Comparison of ENCODE assay signal across 8 cellular contexts in genomic region chr1:176205322-176205914, GRCh38. TPM values are rescaled to one million over a fixed set of nuclear protein-coding genes. Genes with fewer than 3 reads are reported as not detected.
DNase-seq lines count a peak whose midpoint lies in the region; ATAC-seq, FAIRE-seq and TF ChIP-seq lines count a peak whose summit lies in the region.

No MANE protein-coding gene starts in this region.

- H3K4me1 Mint-ChIP-seq in activated T-helper 17 cell treated with anti-CD3 and anti-CD28 coated beads, Interleukin-2, amount 50 U/mL, for 72 hours, result peaks cover 26% of the 10 kb centered on the region

- H3K36me3 ChIP-seq in keratinocyte (ENCODE audit: control insufficient read depth in 2 of 2, extremely low read depth in 1 of 2, insufficient read depth in 2 of 2, low read length in 2 of 2), result no peaks in the 10 kb centered on the region
- H3K36me3 ChIP-seq in thyroid gland, result no peaks in the 10 kb centered on the region

- no peak overlapping the region for H2AFZ ChIP-seq in keratinocyte (ENCODE audit: control insufficient read depth, low read length)

- H3K9me3 Mint-ChIP-seq in activated T-helper 17 cell treated with anti-CD3 and anti-CD28 coated beads, Interleukin-2, amount 50 U/mL, for 72 hours, result no peaks in the 10 kb centered on the region

- 36 to 42% methylated on average over 5 of the region's 5 CpGs for WGBS in thyroid gland, 2 donors

- intact Hi-C loops in thyroid gland (cut with DNase I), result no loop called here
- intact Hi-C loops in posterior cingulate gyrus (cut with DNase I), result no loop called here

- H4K20me1 ChIP-seq in keratinocyte (ENCODE audit: control insufficient read depth, extremely low read depth, insufficient read depth, low read length), result peaks cover 4% of the 10 kb centered on the region

- TF ChIP-seq POLR2A in thyroid gland (IDR thresholded peaks at IDR 0.05), result no peak

- H3K9me3 ChIP-seq in keratinocyte (ENCODE audit: control insufficient read depth, low read depth, low read length) (no peaks in the 10 kb centered on the region), thyroid gland (no peaks in the 10 kb centered on the region)

- H3K36me3 Mint-ChIP-seq in activated T-helper 17 cell treated with anti-CD3 and anti-CD28 coated beads, Interleukin-2, amount 50 U/mL, for 72 hours (ENCODE audit: low read depth), result peaks cover 34% of the 10 kb centered on the region

- no peaks in the 10 kb centered on the region for H3K9me1 ChIP-seq in keratinocyte (ENCODE audit: control insufficient read depth, extremely low read depth, insufficient read depth, low read length)

- H3K4me3 ChIP-seq in HFF-Myc (replicated peaks; ENCODE audit: low read depth, low read length), result peak overlapping the region; percentile 61
- H3K4me3 ChIP-seq in keratinocyte (ENCODE audit: control insufficient read depth in 2 of 3, extremely low read depth in 1 of 3, insufficient read depth in 2 of 3, low read depth in 1 of 3, low read length in 3 of 3), result peak overlapping the region; percentile 73 to 92 (median 81)
- H3K4me3 ChIP-seq in thyroid gland (replicated peaks in 1 of 3), result peak overlapping the region in 2 of 3 donors; percentile 68 to 86

- TF ChIP-seq CTCF in HFF-Myc (IDR thresholded peaks at IDR 0.05; ENCODE audit: low read depth, low read length, missing control alignments), result no peak
- TF ChIP-seq CTCF in keratinocyte (optimal IDR thresholded peaks at IDR 0.05 in 1 of 3, IDR thresholded peaks at IDR 0.05 in 1 of 3, conservative IDR thresholded peaks at IDR 0.05 in 1 of 3; ENCODE audit: extremely low read depth in 1 of 3, insufficient read depth in 2 of 3, low read length in 3 of 3), result no peak
- TF ChIP-seq CTCF in thyroid gland (IDR thresholded peaks at IDR 0.05), result no peak

- peaks cover 68% of the 10 kb centered on the region for H3K79me2 ChIP-seq in keratinocyte (ENCODE audit: control insufficient read depth, insufficient read depth, low read length)

- dilution Hi-C loops in keratinocyte (cut with MboI; ENCODE audit: extremely low pct_ligation_motif_present, low sequenced_read_pairs), result no loop called here

- ATAC-seq in activated T-helper 17 cell treated with anti-CD3 and anti-CD28 coated beads, Interleukin-2, amount 50 U/mL, for 72 hours (replicated peaks), result peak; percentile 45
- no peak for ATAC-seq in GM21367 (IDR thresholded peaks at IDR 0.05; ENCODE audit: unreplicated experiment)

- peak overlapping the region; percentile 68 for H3K27ac Mint-ChIP-seq in activated T-helper 17 cell treated with anti-CD3 and anti-CD28 coated beads, Interleukin-2, amount 50 U/mL, for 72 hours

- H3K4me1 ChIP-seq in keratinocyte (ENCODE audit: control insufficient read depth, extremely low read depth, insufficient read depth, low read length) (peaks cover 17% of the 10 kb centered on the region), thyroid gland (peaks cover 30 to 31% of the 10 kb centered on the region in 2 donors)

- H3K27ac ChIP-seq in keratinocyte (ENCODE audit: control insufficient read depth, insufficient read depth, low read length), result peak overlapping the region; percentile 83
- H3K27ac ChIP-seq in thyroid gland, result peak overlapping the region in 1 of 3 donors; percentile 90

- peak overlapping the region; percentile 79 for H3K4me2 ChIP-seq in keratinocyte (ENCODE audit: control insufficient read depth, extremely low read depth, insufficient read depth, low read depth, low read length)

- no peaks in the 10 kb centered on the region for H3K27me3 Mint-ChIP-seq in activated T-helper 17 cell treated with anti-CD3 and anti-CD28 coated beads, Interleukin-2, amount 50 U/mL, for 72 hours

- H3K27me3 ChIP-seq in keratinocyte (ENCODE audit: control insufficient read depth, extremely low read depth, insufficient read depth, low read length), result no peaks in the 10 kb centered on the region
- no peaks in the 10 kb centered on the region for H3K27me3 ChIP-seq in thyroid gland

- peak overlapping the region; percentile 76 for H3K4me3 Mint-ChIP-seq in activated T-helper 17 cell treated with anti-CD3 and anti-CD28 coated beads, Interleukin-2, amount 50 U/mL, for 72 hours

- no peak for FAIRE-seq in keratinocyte (lab: Jason Lieb, UNC)

- DNase-seq in AG08396 (ENCODE audit: low spot score), result peak; percentile 22
- no peak for DNase-seq in HFF-Myc (ENCODE audit: extremely low read depth, low read depth)
- no peak for DNase-seq in keratinocyte (ENCODE audit: low read depth, low spot score)
- DNase-seq in thyroid gland, result no peak
- no peak for DNase-seq in posterior cingulate gyrus
- no peak for DNase-seq in NCI-H510A treated with DMSO at 0.1 percent for 48 hours (lab: John Stamatoyannopoulos, UW)

- peak overlapping the region; percentile 87 for H3K9ac ChIP-seq in keratinocyte (ENCODE audit: control insufficient read depth, extremely low read depth, insufficient read depth, low read length)

RNA-seq across cellular contexts. Expression of gene COP1, which starts 1.7 kb away (rescaled TPM):
- total RNA-seq in activated T-helper 17 cell treated with anti-CD3 and anti-CD28 coated beads, Interleukin-2, amount 50 U/mL, for 72 hours, result 10 to 100 TPM; 42.0 to 43.8 TPM
- polyA plus RNA-seq in keratinocyte, result 26.0 to 38.9 TPM (median 29.9 TPM) in 3 replicates
- polyA plus RNA-seq in keratinocyte (2011; ENCODE audit: low read depth), result 20.2 TPM
- polyA plus RNA-seq in keratinocyte (2011; cell fraction: cytosol; rRNA removed), result 22.2 and 42.2 TPM in 2 replicates
- 25.4 and 30.3 TPM in 2 replicates for polyA plus RNA-seq in keratinocyte (2011; cell fraction: nucleus; rRNA removed)
- 28.6 and 29.9 TPM in 2 replicates for polyA plus RNA-seq in keratinocyte (2012; ENCODE audit: low replicate concordance)
- 8.8 to 112 TPM (median 58.2 TPM) in 3 replicates for polyA minus RNA-seq in keratinocyte
- 48.3 TPM for polyA minus RNA-seq in keratinocyte (2011; cell fraction: cytosol; rRNA and poly(A)+ RNA removed)
- 43.1 and 93.5 TPM in 2 replicates for polyA minus RNA-seq in keratinocyte (2011; cell fraction: nucleus; rRNA and poly(A)+ RNA removed)
- total RNA-seq in thyroid gland, result 100 to 1,000 TPM in 1 of 4 donors, 10 to 100 TPM in 3; 67.8 to 116 (median 78.5) TPM
